Comparison of ENCODE assay signal across 12 cellular contexts in genomic region chr11:130400793-130401483, GRCh38. TPM values are rescaled to one million over a fixed set of nuclear protein-coding genes. Genes with fewer than 3 reads are reported as not detected.
DNase-seq lines count a peak whose midpoint lies in the region; ATAC-seq and TF ChIP-seq lines count a peak whose summit lies in the region.
"Had no signal": no experiment of that assay in that cellular context is flagged by ENCODE, and none has a peak within 500 bp of the region (broad histone marks: within the 10 kb centered on the region; RNA-seq: fewer than 3 reads in every experiment).

No MANE protein-coding gene starts in this region.

- POLR2A ChIA-PET in CD4-positive, alpha-beta T cell (lab: Charles Lee): no interaction called here
- POLR2A ChIA-PET in PC-3 (lab: Charles Lee; ENCODE audit: unreplicated experiment): no interaction called here

- no peak overlapping the region for H3K27ac Mint-ChIP-seq in CD4-positive, alpha-beta T cell

- no peaks in the 10 kb centered on the region for H3K27me3 ChIP-seq in rectal smooth muscle tissue (ENCODE audit: control insufficient read depth, insufficient read depth, low read length)
- peaks cover 5% of the 10 kb centered on the region for H3K27me3 ChIP-seq in CD4-positive, alpha-beta T cell (ENCODE audit: control insufficient read depth, insufficient read depth, low read length)
- H3K27me3 ChIP-seq in PC-3 (ENCODE audit: low read length): peaks cover 8% of the 10 kb centered on the region; the same call in 1 of the 2 replicates

- H3K4me1 ChIP-seq in rectal smooth muscle tissue (ENCODE audit: control insufficient read depth, insufficient read depth, low read length): peaks cover 35% of the 10 kb centered on the region
- H3K4me1 ChIP-seq in PC-3 (ENCODE audit: insufficient read depth, low read length): peaks cover 15% of the 10 kb centered on the region
- H3K4me1 ChIP-seq: parathyroid adenoma had no signal

- H3K9me3 Mint-ChIP-seq in CD4-positive, alpha-beta T cell: no peaks in the 10 kb centered on the region
- H3K9me3 Mint-ChIP-seq: T-cell had no signal

- H3K4me1 Mint-ChIP-seq in CD4-positive, alpha-beta T cell (ENCODE audit: low read depth): peaks cover 11% of the 10 kb centered on the region

- H3K4me3 Mint-ChIP-seq in CD4-positive, alpha-beta T cell: no peak overlapping the region
- H3K4me3 Mint-ChIP-seq: T-cell had no signal

- no peaks in the 10 kb centered on the region for H3K9me3 ChIP-seq in CD4-positive, alpha-beta T cell (ENCODE audit: control insufficient read depth, low read length)
- H3K9me3 ChIP-seq in PC-3 (ENCODE audit: low read length): no peaks in the 10 kb centered on the region

- H4K20me1 ChIP-seq in PC-3 (ENCODE audit: low read length): no peaks in the 10 kb centered on the region

- H3K4me3 ChIP-seq in rectal smooth muscle tissue (ENCODE audit: low read length) (no peak overlapping the region), PC-3 (ENCODE audit: low read length) (no peak overlapping the region)

- no peaks in the 10 kb centered on the region for H3F3A ChIP-seq in PC-3 (ENCODE audit: low read length, unreplicated experiment)

- no peak overlapping the region for H2AFZ ChIP-seq in PC-3 (ENCODE audit: low read length)
- H2AFZ ChIP-seq: parathyroid adenoma had no signal

- ATAC-seq in CD4-positive, alpha-beta T cell (ENCODE audit: poor library complexity): no peak
- no peak for ATAC-seq in HG02981 (IDR thresholded peaks at IDR 0.05; ENCODE audit: unreplicated experiment)
- no peak for ATAC-seq in GM21619 (IDR thresholded peaks at IDR 0.05; ENCODE audit: unreplicated experiment)
- ATAC-seq in PC-3: no peak
- ATAC-seq: T-cell had no signal

- H3K4me2 ChIP-seq in PC-3 (ENCODE audit: low read length): no peak overlapping the region

- H3K36me3 ChIP-seq in rectal smooth muscle tissue (ENCODE audit: control insufficient read depth, insufficient read depth, low read length) (no peaks in the 10 kb centered on the region), PC-3 (ENCODE audit: low read depth, low read length) (no peaks in the 10 kb centered on the region)

- H3K9ac ChIP-seq in rectal smooth muscle tissue (ENCODE audit: low read length) (no peak overlapping the region), PC-3 (ENCODE audit: low read length) (no peak overlapping the region)
- H3K9ac ChIP-seq: parathyroid adenoma had no signal

- no peaks in the 10 kb centered on the region for H3K36me3 Mint-ChIP-seq in CD4-positive, alpha-beta T cell (ENCODE audit: low read depth)
- H3K36me3 Mint-ChIP-seq: T-cell had no signal

- peak overlapping the region; percentile 50 for H3K27ac ChIP-seq in rectal smooth muscle tissue (ENCODE audit: low read depth, low read length)
- no peak overlapping the region for H3K27ac ChIP-seq in CD4-positive, alpha-beta T cell (ENCODE audit: low read depth, low read length)
- no peak overlapping the region for H3K27ac ChIP-seq in PC-3 (ENCODE audit: low read length)
- H3K27ac ChIP-seq: parathyroid adenoma had no signal

- H3K27me3 Mint-ChIP-seq in CD4-positive, alpha-beta T cell: peaks cover 23% of the 10 kb centered on the region

- no peaks in the 10 kb centered on the region for H3K79me2 ChIP-seq in PC-3 (ENCODE audit: low read length)
- H3K79me2 ChIP-seq: parathyroid adenoma had no signal

- no peak for TF ChIP-seq CTCF in CD4-positive, alpha-beta T cell (IDR thresholded peaks at IDR 0.05)
- no peak for TF ChIP-seq CTCF in PC-3 (conservative IDR thresholded peaks at IDR 0.05; ENCODE audit: low read depth, low read length)

- DNase-seq in CD1c-positive myeloid dendritic cell (ENCODE audit: extremely low spot score): peak; percentile 65
- DNase-seq in OCI-M1 (lab: John Stamatoyannopoulos, UW): peak; percentile 52
- peak; percentile 92 for DNase-seq in fibroblast of gingiva (ENCODE audit: low read depth)
- DNase-seq in CD4-positive, alpha-beta T cell: no peak
- no peak for DNase-seq in PC-3
- DNase-seq: DMS153, NCI-H345, T-cell had no signal

- no TSS peak for BruUV-seq in PC-3 (replicated peaks; lab: Mats Ljungman, UMichigan)

- intact Hi-C loops in CD4-positive, alpha-beta T cell (cut with DNase I, micrococcal nuclease): no loop called here
- intact Hi-C loops in PC-3 (cut with micrococcal nuclease): no loop called here

- H3K9me2 ChIP-seq in PC-3 (replicated peaks; ENCODE audit: low read length): no peaks in the 10 kb centered on the region

- CTCF ChIA-PET in CD4-positive, alpha-beta T cell (lab: Charles Lee): no interaction called here
- CTCF ChIA-PET in PC-3 (lab: Charles Lee): no interaction called here

RNA-seq across cellular contexts. Expression of gene ADAMTS8, which starts 27.5 kb away (rescaled TPM):
- total RNA-seq in CD4-positive, alpha-beta T cell: not detected
- total RNA-seq in PC-3 (2014; rRNA removed): 0.12 TPM in 1 of 2 replicates, not detected in the other

RNA-seq across cellular contexts. Expression of gene ADAMTS15, which starts 47.5 kb away (rescaled TPM):
- under 1 TPM; 0.08 to 0.11 TPM for total RNA-seq in CD4-positive, alpha-beta T cell
- 16.8 and 21.7 TPM in 2 replicates for total RNA-seq in PC-3 (2014; rRNA removed)

Comparison
In these comparisons a context has a peak if more than half of its experiments do, and no peak if none do; other contexts are left out.
1. DNase-seq: peak in CD1c-positive myeloid dendritic cell (single experiment), OCI-M1 (single experiment) and fibroblast of gingiva (single experiment); none in CD4-positive, alpha-beta T cell (0 of 10) and PC-3 (single experiment).
2. RNA of gene ADAMTS15, which starts 47.5 kb away (total RNA-seq): 16.8 to 21.7 TPM in PC-3; 0.08 to 0.11 TPM in CD4-positive, alpha-beta T cell; every median in the first group is over 10 times any median in the second.